In the genomic region with DNA sequence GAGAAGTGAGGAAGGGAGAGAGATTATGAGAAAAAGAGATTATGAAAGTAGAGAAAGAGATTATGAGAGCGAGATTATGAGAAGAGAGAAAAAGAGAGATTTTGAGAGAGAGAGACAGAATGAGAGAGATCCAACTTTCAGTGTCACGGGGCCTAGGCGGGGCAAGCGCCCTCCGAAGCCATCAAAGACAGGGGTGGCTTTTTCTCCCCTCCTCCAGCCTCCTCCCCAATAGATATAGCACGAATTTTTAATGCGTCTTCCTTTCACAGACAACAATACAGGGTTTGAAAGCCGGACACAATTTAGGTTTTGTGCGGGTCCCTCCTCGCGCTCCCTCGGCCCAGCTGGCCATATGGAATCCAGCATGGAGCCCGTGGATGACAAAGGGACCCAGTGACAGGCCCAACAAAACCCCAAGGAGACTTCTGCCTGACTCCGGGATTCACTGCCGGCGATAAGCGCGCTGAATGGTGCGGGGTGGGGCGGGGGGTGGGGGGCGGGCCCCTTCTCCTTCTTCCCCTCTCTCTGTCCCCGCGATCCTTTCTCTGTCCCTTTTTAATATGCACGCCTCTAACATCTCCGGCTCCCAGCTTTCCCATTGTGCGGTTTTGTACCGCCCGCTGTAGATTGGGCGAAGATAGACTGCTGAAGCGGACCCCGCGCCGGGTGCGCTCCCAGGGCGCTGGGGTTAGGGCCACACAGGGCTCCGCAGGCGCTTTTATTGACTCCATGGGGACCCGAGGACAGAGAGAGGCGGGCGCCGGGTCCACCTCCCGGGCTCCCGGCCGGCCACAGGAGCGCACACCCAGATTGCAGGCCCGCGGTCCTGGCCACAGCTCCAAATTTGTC, we compare ENCODE assay signal across 17 cellular contexts. TPM values are rescaled to one million over a fixed set of nuclear protein-coding genes. Genes with fewer than 3 reads are reported as not detected.
DNase-seq lines count a peak whose midpoint lies in the region; ATAC-seq lines count a peak whose summit lies in the region.
"Had no signal": no experiment of that assay in that cellular context is flagged by ENCODE, and none has a peak within 500 bp of the region (broad histone marks: within the 10 kb centered on the region; RNA-seq: fewer than 3 reads in every experiment).

No MANE protein-coding gene starts in this region.

- H3K36me3 Mint-ChIP-seq in activated naive CD8-positive, alpha-beta T cell = no peaks in the 10 kb centered on the region
- no peaks in the 10 kb centered on the region for H3K36me3 Mint-ChIP-seq in activated naive CD8-positive, alpha-beta T cell treated with anti-CD3 and anti-CD28 coated beads for 36 hours

- H3K27me3 Mint-ChIP-seq in activated naive CD8-positive, alpha-beta T cell = peaks cover 45% of the 10 kb centered on the region
- H3K27me3 Mint-ChIP-seq in activated naive CD8-positive, alpha-beta T cell treated with anti-CD3 and anti-CD28 coated beads for 36 hours = peaks cover 83% of the 10 kb centered on the region

- H3K4me1 Mint-ChIP-seq in activated naive CD8-positive, alpha-beta T cell (ENCODE audit: low read depth) = peaks cover 55% of the 10 kb centered on the region
- H3K4me1 Mint-ChIP-seq in activated naive CD8-positive, alpha-beta T cell treated with anti-CD3 and anti-CD28 coated beads for 36 hours = peaks cover 28% of the 10 kb centered on the region

- H3K27ac Mint-ChIP-seq in activated naive CD8-positive, alpha-beta T cell = peak overlapping the region; percentile 13
- H3K27ac Mint-ChIP-seq in activated naive CD8-positive, alpha-beta T cell treated with anti-CD3 and anti-CD28 coated beads for 36 hours = no peak overlapping the region
- H3K27ac Mint-ChIP-seq: activated T-cell treated with anti-CD3 and anti-CD28 coated beads, Interleukin-2, amount 50 U/mL, for 24 hours had no signal

- ATAC-seq in HG03108 (IDR thresholded peaks at IDR 0.05; ENCODE audit: unreplicated experiment) = no peak
- ATAC-seq: K562, left lung had no signal

- H3K9me3 Mint-ChIP-seq in activated naive CD8-positive, alpha-beta T cell (ENCODE audit: low read depth) = no peaks in the 10 kb centered on the region
- H3K9me3 Mint-ChIP-seq in activated naive CD8-positive, alpha-beta T cell treated with anti-CD3 and anti-CD28 coated beads for 36 hours = no peaks in the 10 kb centered on the region
- H3K9me3 Mint-ChIP-seq: activated T-cell treated with anti-CD3 and anti-CD28 coated beads, Interleukin-2, amount 50 U/mL, for 24 hours had no signal

- peak overlapping the region; percentile 87 for H3K27ac ChIP-seq in caudate nucleus (ENCODE audit: low read depth, low read length)
- H3K27ac ChIP-seq: esophagus muscularis mucosa, left lung had no signal

- no peak for DNase-seq in activated naive CD8-positive, alpha-beta T cell treated with anti-CD3 and anti-CD28 coated beads for 36 hours
- DNase-seq in caudate nucleus (lab: John Stamatoyannopoulos, UW) = peak in 57 of 61 donors; percentile 25 to 95 (median 83)
- peak; percentile 92 for DNase-seq in medulla oblongata (ENCODE audit: extremely low spot score)
- peak; percentile 93 for DNase-seq in superior temporal gyrus (ENCODE audit: extremely low spot score)
- DNase-seq in NCI-H774 (lab: John Stamatoyannopoulos, UW) = no peak
- no peak for DNase-seq in germinal center (ENCODE audit: low spot score)
- DNase-seq: activated CD4-positive, alpha-beta T cell treated with anti-CD3 and anti-CD28 coated beads for 4 hours; amniotic stem cell; GF-D8; NCI-H1092 treated with DMSO at 0.1 percent for 48 hours; stimulated activated CD4-positive, alpha-beta T cell treated with anti-CD3 and anti-CD28 coated beads, Interleukin-15, amount 100 ng/mL, for 24 hours had no signal

- peak overlapping the region; percentile 67 for H3K4me3 Mint-ChIP-seq in activated naive CD8-positive, alpha-beta T cell
- H3K4me3 Mint-ChIP-seq in activated naive CD8-positive, alpha-beta T cell treated with anti-CD3 and anti-CD28 coated beads for 36 hours = no peak overlapping the region
- H3K4me3 Mint-ChIP-seq: activated T-cell treated with anti-CD3 and anti-CD28 coated beads, Interleukin-2, amount 50 U/mL, for 24 hours had no signal

RNA-seq across cellular contexts. Expression of gene NKX2-2, which starts 5.4 kb away (rescaled TPM):
- not detected for total RNA-seq in activated naive CD8-positive, alpha-beta T cell treated with anti-CD3 and anti-CD28 coated beads for 36 hours
- total RNA-seq: esophagus muscularis mucosa, K562, left lung had no signal

Comparison
In these comparisons a context has a peak if more than half of its experiments do, and no peak if none do; other contexts are left out.
1. DNase-seq: peak in caudate nucleus (57 of 61), medulla oblongata (single experiment) and superior temporal gyrus (single experiment); none in activated naive CD8-positive, alpha-beta T cell treated with anti-CD3 and anti-CD28 coated beads for 36 hours (single experiment), NCI-H774 (single experiment) and germinal center (single experiment).